12 cellular contexts compared by ENCODE assay signal in the genomic region with DNA sequence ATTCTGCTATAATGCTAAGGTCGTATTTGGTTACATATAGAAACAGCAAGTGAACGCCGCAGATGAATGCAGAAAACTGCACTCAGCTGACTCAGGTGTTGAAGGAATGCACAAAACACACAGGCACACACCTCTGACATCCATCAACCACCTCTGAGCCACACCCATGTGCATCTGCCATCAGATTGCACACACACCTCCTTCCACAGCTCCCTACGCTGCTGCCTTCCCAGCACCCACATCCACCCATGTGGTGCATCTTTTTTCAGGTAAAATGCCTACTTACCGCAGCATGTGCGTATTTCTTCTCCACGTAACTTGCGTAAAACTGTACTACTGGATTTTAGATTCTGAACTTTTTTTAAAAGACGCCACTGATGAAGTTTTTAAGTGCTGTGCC. TPM values are rescaled to one million over a fixed set of nuclear protein-coding genes. Genes with fewer than 3 reads are reported as not detected.
DNase-seq lines count a peak whose midpoint lies in the region; ATAC-seq and TF ChIP-seq lines count a peak whose summit lies in the region.
"Had no signal": no experiment of that assay in that cellular context is flagged by ENCODE, and none has a peak within 500 bp of the region (broad histone marks: within the 10 kb centered on the region; RNA-seq: fewer than 3 reads in every experiment).

No MANE protein-coding gene starts in this region.

- peak overlapping the region; percentile 97 for H3K27ac ChIP-seq in BLaER1
- no peak overlapping the region for H3K27ac ChIP-seq in mesenchymal stem cell (ENCODE audit: low read length, poor library complexity, severe bottlenecking)
- H3K27ac ChIP-seq: tibial artery had no signal

- peak overlapping the region; percentile 89 to 91 for H3K27ac Mint-ChIP-seq in activated naive CD4-positive, alpha-beta T cell treated with anti-CD3 and anti-CD28 coated beads, Interleukin-2, amount 50 U/mL, for 72 hours

- no peak overlapping the region for H3K23ac ChIP-seq in mesenchymal stem cell (ENCODE audit: low read length in 2 of 2)

- H3K4me1 ChIP-seq in BLaER1 (peaks cover 100% of the 10 kb centered on the region), mesenchymal stem cell (ENCODE audit: control insufficient read depth, insufficient read depth, low read depth, low read length) (peaks cover 24% of the 10 kb centered on the region)

- over 99% methylated on average over 9 of the region's 9 CpGs for WGBS in mesenchymal stem cell

- no peak for TF ChIP-seq CTCF in NB4 (IDR thresholded peaks at IDR 0.05; ENCODE audit: low read depth, low read length)

- peaks cover 4% of the 10 kb centered on the region for H3K79me1 ChIP-seq in mesenchymal stem cell (replicated peaks; ENCODE audit: low read length, poor library complexity, severe bottlenecking)

- no peak overlapping the region for H2BK15ac ChIP-seq in mesenchymal stem cell (ENCODE audit: low read depth, poor library complexity, severe bottlenecking)

- no peak overlapping the region for H3K9ac ChIP-seq in BLaER1
- no peak overlapping the region for H3K9ac ChIP-seq in mesenchymal stem cell (ENCODE audit: low read length)
- H3K9ac ChIP-seq: SK-N-SH had no signal

- H2BK120ac ChIP-seq in mesenchymal stem cell (ENCODE audit: low read depth, low read length), result no peak overlapping the region

- TF ChIP-seq POLR2A in NB4 (IDR thresholded peaks at IDR 0.05; ENCODE audit: extremely low read depth, insufficient read length), result no peak

- no peak overlapping the region for H3K4ac ChIP-seq in mesenchymal stem cell (ENCODE audit: low read depth in 1 of 2, low read length in 2 of 2)

- H2BK5ac ChIP-seq in mesenchymal stem cell (ENCODE audit: low read depth, low read length, poor library complexity, severe bottlenecking), result no peak overlapping the region

- H4K8ac ChIP-seq in mesenchymal stem cell (ENCODE audit: low read length), result peak overlapping the region; percentile 35

- no peaks in the 10 kb centered on the region for H3K9me3 ChIP-seq in BLaER1
- H3K9me3 ChIP-seq in mesenchymal stem cell (ENCODE audit: control insufficient read depth, low read length), result no peaks in the 10 kb centered on the region
- H3K9me3 ChIP-seq: SK-N-SH, tibial artery had no signal

- H4K20me1 ChIP-seq in BLaER1, result no peaks in the 10 kb centered on the region

- no peak overlapping the region for H3K14ac ChIP-seq in mesenchymal stem cell (ENCODE audit: low read length in 2 of 2)

- ATAC-seq in activated naive CD4-positive, alpha-beta T cell treated with anti-CD3 and anti-CD28 coated beads, Interleukin-2, amount 50 U/mL, for 72 hours, result no peak
- ATAC-seq in HG02840 (IDR thresholded peaks at IDR 0.05; ENCODE audit: low FRiP score, unreplicated experiment) (no peak), HG02798 (IDR thresholded peaks at IDR 0.05; ENCODE audit: poor library complexity, unreplicated experiment) (no peak), HG02642 (IDR thresholded peaks at IDR 0.05; ENCODE audit: poor library complexity, unreplicated experiment) (no peak)

- no peak for DNase-seq in NB4 (ENCODE audit: low read depth)
- no peak for DNase-seq in activated naive CD4-positive, alpha-beta T cell treated with anti-CD3 and anti-CD28 coated beads, Interleukin-2, amount 50 U/mL, for 72 hours (ENCODE audit: low spot score in 2 of 2)
- no peak for DNase-seq in mesenchymal stem cell
- DNase-seq in effector CD8-positive, alpha-beta T cell (lab: John Stamatoyannopoulos, UW), result no peak
- DNase-seq: SK-N-SH, tibial artery had no signal

- no peak overlapping the region for H2BK12ac ChIP-seq in mesenchymal stem cell (ENCODE audit: low read length in 2 of 2)

- no peak overlapping the region for H2AFZ ChIP-seq in mesenchymal stem cell (ENCODE audit: low read depth, low read length)

- H3K36me3 Mint-ChIP-seq in activated naive CD4-positive, alpha-beta T cell treated with anti-CD3 and anti-CD28 coated beads, Interleukin-2, amount 50 U/mL, for 72 hours, result peaks cover 7 to 20% of the 10 kb centered on the region in 2 donors

- no peak overlapping the region for H3K18ac ChIP-seq in mesenchymal stem cell (ENCODE audit: low read depth in 1 of 2, low read length in 2 of 2)

- H3K4me3 ChIP-seq in BLaER1, result no peak overlapping the region
- H3K4me3 ChIP-seq in NB4 (ENCODE audit: low read depth, low read length), result peak overlapping the region; percentile 2
- no peak overlapping the region for H3K4me3 ChIP-seq in mesenchymal stem cell (ENCODE audit: insufficient read depth in 1 of 2, low read depth in 1 of 2, low read length in 2 of 2)
- H3K4me3 ChIP-seq: tibial artery had no signal

- H2AK5ac ChIP-seq in mesenchymal stem cell (ENCODE audit: low read length, severe bottlenecking), result no peak overlapping the region

- peak overlapping the region; percentile 82 for H4K91ac ChIP-seq in mesenchymal stem cell (ENCODE audit: low read length)

- no peaks in the 10 kb centered on the region for H3K27me3 ChIP-seq in BLaER1
- H3K27me3 ChIP-seq in mesenchymal stem cell (ENCODE audit: control insufficient read depth in 1 of 2, insufficient read depth in 1 of 2, low read length in 2 of 2), result no peaks in the 10 kb centered on the region
- H3K27me3 ChIP-seq: tibial artery had no signal

- H3K36me3 ChIP-seq in BLaER1 (peaks cover 19% of the 10 kb centered on the region), mesenchymal stem cell (ENCODE audit: control insufficient read depth in 1 of 2, insufficient read depth in 2 of 2, low read depth in 1 of 2, low read length in 2 of 2) (peaks cover 8 to 10% of the 10 kb centered on the region in 2 experiments)
- H3K36me3 ChIP-seq: tibial artery had no signal

- no peaks in the 10 kb centered on the region for H3K9me3 Mint-ChIP-seq in activated naive CD4-positive, alpha-beta T cell treated with anti-CD3 and anti-CD28 coated beads, Interleukin-2, amount 50 U/mL, for 72 hours

- H3K4me2 ChIP-seq in BLaER1 (peak overlapping the region; percentile 90), mesenchymal stem cell (ENCODE audit: low read length, poor library complexity, severe bottlenecking) (no peak overlapping the region)
- H3K4me2 ChIP-seq: SK-N-SH had no signal

RNA-seq across cellular contexts. Expression of a gene that starts 7.1 kb away (rescaled TPM):
- 10 to 100 TPM; 42.9 to 92.2 TPM for total RNA-seq in activated naive CD4-positive, alpha-beta T cell treated with anti-CD3 and anti-CD28 coated beads, Interleukin-2, amount 50 U/mL, for 72 hours
- polyA plus RNA-seq in mesenchymal stem cell (2013, experiment 1 of 2), result 23.9 TPM
- polyA plus RNA-seq in mesenchymal stem cell (2013, experiment 2 of 2), result 21.2 TPM

RNA-seq across cellular contexts. Expression of a gene that starts 13.0 kb away (rescaled TPM):
- total RNA-seq in activated naive CD4-positive, alpha-beta T cell treated with anti-CD3 and anti-CD28 coated beads, Interleukin-2, amount 50 U/mL, for 72 hours, result not detected
- polyA plus RNA-seq in mesenchymal stem cell (2013, experiment 1 of 2), result not detected
- not detected for polyA plus RNA-seq in mesenchymal stem cell (2013, experiment 2 of 2)
- total RNA-seq: mesenteric fat pad, osteocyte had no signal
